8 cellular contexts compared by ENCODE assay signal in the genomic region with DNA sequence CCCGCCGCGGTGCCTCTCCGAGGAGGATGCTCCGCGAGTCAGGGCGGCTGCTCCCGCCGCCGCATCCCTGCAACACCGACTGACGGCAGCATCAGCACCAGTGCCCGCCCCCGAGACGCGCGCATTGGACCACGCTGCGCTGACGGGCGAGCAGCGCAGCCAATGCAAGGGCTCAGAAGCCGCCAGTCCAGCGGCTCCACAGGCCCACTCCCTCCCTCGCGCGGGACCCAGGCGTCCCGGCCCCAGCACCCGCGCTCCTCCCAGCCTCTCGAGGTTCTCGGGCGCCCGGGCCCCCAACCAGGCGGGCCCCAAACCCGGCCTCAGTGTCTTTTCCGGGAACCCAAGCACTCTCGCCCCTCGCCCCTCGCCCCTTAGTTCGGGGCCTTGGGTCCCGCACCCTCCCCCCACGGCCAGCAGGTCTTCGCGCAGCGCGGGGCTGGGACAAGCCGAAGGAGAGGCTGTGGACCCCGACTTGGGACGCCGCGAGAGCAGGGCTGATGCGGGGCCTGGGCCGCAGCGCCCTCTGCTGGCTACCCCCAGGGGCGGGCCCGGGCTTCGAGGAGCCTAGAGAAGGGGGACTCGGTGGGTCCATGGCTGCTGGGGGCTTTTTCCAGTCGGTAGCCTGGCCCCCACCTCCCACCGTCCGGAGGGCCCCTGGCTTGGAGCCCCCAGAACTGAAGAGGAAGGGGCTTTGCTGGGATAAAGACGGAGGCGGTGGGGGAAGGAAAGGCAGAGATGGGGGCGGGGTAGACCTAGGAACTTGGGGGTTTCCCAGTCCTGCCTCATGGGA. TPM values are rescaled to one million over a fixed set of nuclear protein-coding genes. Genes with fewer than 3 reads are reported as not detected.
DNase-seq lines count a peak whose midpoint lies in the region; ATAC-seq and TF ChIP-seq lines count a peak whose summit lies in the region.

A gene (minus strand): TSS at position 81 of the 790 bp plus-strand sequence. CDS start 9,498 bp downstream, outside the sequence.

- H3K27me3 Mint-ChIP-seq in chondrocyte (ENCODE audit: low read depth) = peaks cover 46% of the 10 kb centered on the region

- no peaks in the 10 kb centered on the region for H3K36me3 Mint-ChIP-seq in chondrocyte (ENCODE audit: low read depth)

- peak; percentile 60 for ATAC-seq in HG03097 (IDR thresholded peaks at IDR 0.05; ENCODE audit: low FRiP score, unreplicated experiment)
- peak; percentile 98 for ATAC-seq in left colon

- TF ChIP-seq CTCF in chondrocyte (IDR thresholded peaks at IDR 0.05) = peak; percentile 100

- no peak within 1 kb of the TSS for H3K27ac Mint-ChIP-seq in chondrocyte (ENCODE audit: unreplicated experiment)

- peak within 1 kb of the TSS; percentile 54 for H3K4me3 Mint-ChIP-seq in chondrocyte (ENCODE audit: unreplicated experiment)

- H3K4me1 Mint-ChIP-seq in chondrocyte (ENCODE audit: low read depth) = no peaks in the 10 kb centered on the region

- intact Hi-C loops in left colon (cut with DNase I, micrococcal nuclease) = no loop called here

- no peaks in the 10 kb centered on the region for H3K9me3 Mint-ChIP-seq in chondrocyte (ENCODE audit: low read depth)

- DNase-seq in SIG-M5 treated with dmso at 0.1 percent for 504 hours (lab: John Stamatoyannopoulos, UW; ENCODE audit: unreplicated experiment) (peak; percentile 70), SIG-M5 (lab: John Stamatoyannopoulos, UW) (no peak), NCI-H2227 treated with DMSO at 0.1 percent for 48 hours (lab: John Stamatoyannopoulos, UW) (peak; percentile 72), chondrocyte (ENCODE audit: low spot score) (peak; percentile 95), left colon (peak; percentile 71 to 87)
- DNase-seq in activated CD4-positive, alpha-beta T cell treated with anti-CD3 and anti-CD28 coated beads for 24 hours (ENCODE audit: low read depth in 2 of 2) = peak; percentile 78 to 82
- peak; percentile 87 for DNase-seq in stimulated activated CD4-positive, alpha-beta T cell treated with anti-CD3 and anti-CD28 coated beads, Interleukin-1b, Interleukin-23, amount 100 ng/mL, for 48 hours

RNA-seq across cellular contexts. Expression of the gene that starts here (rescaled TPM):
- total RNA-seq in chondrocyte (1.1 to 3.0 TPM (median 1.8 TPM) in 3 replicates), left colon (1 to 10 TPM; 3.6 to 5.3 TPM)
